In the genomic region with DNA sequence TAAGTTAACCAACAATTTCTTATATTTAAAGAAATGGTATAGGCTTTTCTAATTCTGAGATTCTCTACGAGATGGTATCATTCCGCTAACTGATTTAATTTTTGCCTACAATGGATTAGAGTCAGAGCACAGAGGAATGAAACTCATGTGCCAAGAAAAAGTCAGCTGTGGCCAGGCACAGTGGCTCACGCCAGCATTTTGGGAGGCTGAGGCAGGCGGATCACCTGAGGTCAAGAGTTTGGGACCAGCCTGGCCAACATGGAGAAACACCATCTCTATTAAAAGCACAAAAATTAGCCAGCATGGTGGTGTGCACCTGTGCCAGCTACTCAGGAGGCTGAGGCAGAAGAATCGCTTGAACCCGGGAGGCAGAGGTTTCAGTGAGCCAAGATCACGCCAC, we compare ENCODE assay signal across 17 cellular contexts. TPM values are rescaled to one million over a fixed set of nuclear protein-coding genes. Genes with fewer than 3 reads are reported as not detected.
A peak's percentile ranks its signal among the peaks of the same experiment; 100 is the strongest.
DNase-seq lines count a peak whose midpoint lies in the region; ATAC-seq and TF ChIP-seq lines count a peak whose summit lies in the region.
"Had no signal": no experiment of that assay in that cellular context is flagged by ENCODE, and none has a peak within 500 bp of the region (broad histone marks: within the 10 kb centered on the region; RNA-seq: fewer than 3 reads in every experiment).

No MANE protein-coding gene starts in this region.

- H3K9me3 ChIP-seq in right cardiac atrium (ENCODE audit: control insufficient read depth, low read length): no peaks in the 10 kb centered on the region
- no peaks in the 10 kb centered on the region for H3K9me3 ChIP-seq in Karpas-422 (ENCODE audit: low read length)
- no peaks in the 10 kb centered on the region for H3K9me3 ChIP-seq in psoas muscle
- H3K9me3 ChIP-seq in aorta (ENCODE audit: control insufficient read depth, low read length): no peaks in the 10 kb centered on the region
- H3K9me3 ChIP-seq in smooth muscle cell (replicated peaks; ENCODE audit: low read depth): no peaks in the 10 kb centered on the region
- H3K9me3 ChIP-seq: BLaER1 treated with 17β-estradiol and CSF1 and Interleukin-3, amounts not matched to agents 10 nM and 100 nM had no signal

- H3K9me2 ChIP-seq in Karpas-422 (replicated peaks; ENCODE audit: insufficient read depth, low read length): no peaks in the 10 kb centered on the region

- H3K27ac ChIP-seq in right cardiac atrium (ENCODE audit: low read length) (no peak overlapping the region), Karpas-422 (ENCODE audit: low read length) (no peak overlapping the region), psoas muscle (peak overlapping the region; percentile 24), aorta (ENCODE audit: low read depth in 1 of 2, low read length in 2 of 2) (no peak overlapping the region), smooth muscle cell (ENCODE audit: low read depth) (no peak overlapping the region)
- H3K27ac ChIP-seq: BLaER1 treated with 17β-estradiol and CSF1 and Interleukin-3, amounts not matched to agents 10 nM and 100 nM; HL-60 had no signal

- H3F3A ChIP-seq in smooth muscle cell (ENCODE audit: low read depth): no peaks in the 10 kb centered on the region

- TF ChIP-seq CTCF in psoas muscle (IDR thresholded peaks at IDR 0.05): no peak
- TF ChIP-seq CTCF in smooth muscle cell (IDR thresholded peaks at IDR 0.05; ENCODE audit: borderline replicate concordance, insufficient read depth, poor library complexity, severe bottlenecking): no peak

- H3K4me3 ChIP-seq in right cardiac atrium (ENCODE audit: low read length): no peak overlapping the region
- H3K4me3 ChIP-seq in Karpas-422 (ENCODE audit: low read length): no peak overlapping the region
- H3K4me3 ChIP-seq in psoas muscle: peak overlapping the region; percentile 14
- H3K4me3 ChIP-seq in aorta (ENCODE audit: low read length in 2 of 2): no peak overlapping the region
- no peak overlapping the region for H3K4me3 ChIP-seq in smooth muscle cell
- H3K4me3 ChIP-seq: BLaER1 treated with 17β-estradiol and CSF1 and Interleukin-3, amounts not matched to agents 10 nM and 100 nM had no signal

- H3K79me2 ChIP-seq in Karpas-422 (ENCODE audit: low read length): no peaks in the 10 kb centered on the region
- H3K79me2 ChIP-seq in smooth muscle cell (ENCODE audit: low read depth): no peaks in the 10 kb centered on the region

- ATAC-seq in Right ventricle myocardium superior (ENCODE audit: poor library complexity): no peak
- ATAC-seq in right cardiac atrium: no peak
- peak; percentile 53 to 75 (median 55) for ATAC-seq in psoas muscle
- no peak for ATAC-seq in aorta (ENCODE audit: low FRiP score)
- ATAC-seq: CD8-positive, alpha-beta T cell; HCT116 had no signal

- WGBS in right cardiac atrium: 94% methylated on average over 7 of the region's 7 CpGs
- 30 to 50% (median 31%) methylated on average over 7 of the region's 7 CpGs for WGBS in psoas muscle, 3 donors
- 5 to 14% methylated on average over 7 of the region's 7 CpGs for WGBS in aorta, 2 donors
- 95% methylated on average over 6 of the region's 7 CpGs for WGBS in smooth muscle cell (ENCODE audit: low lambda C conversion rate)

- H3K36me3 ChIP-seq in Karpas-422 (ENCODE audit: insufficient read depth, low read length) (no peaks in the 10 kb centered on the region), psoas muscle (ENCODE audit: insufficient read depth in 1 of 2, low read depth in 1 of 2) (no peaks in the 10 kb centered on the region), aorta (ENCODE audit: control insufficient read depth in 1 of 2, insufficient read depth in 2 of 2, low read length in 1 of 2) (no peaks in the 10 kb centered on the region), smooth muscle cell (ENCODE audit: low read depth) (no peaks in the 10 kb centered on the region)
- H3K36me3 ChIP-seq: BLaER1 treated with 17β-estradiol and CSF1 and Interleukin-3, amounts not matched to agents 10 nM and 100 nM had no signal

- H2AFZ ChIP-seq in Karpas-422 (ENCODE audit: low read length) (no peak overlapping the region), smooth muscle cell (ENCODE audit: low read depth) (no peak overlapping the region)

- H3K4me2 ChIP-seq in Karpas-422 (ENCODE audit: low read depth, low read length, poor library complexity, severe bottlenecking) (no peak overlapping the region), smooth muscle cell (no peak overlapping the region)
- H3K4me2 ChIP-seq: BLaER1 treated with 17β-estradiol and CSF1 and Interleukin-3, amounts not matched to agents 10 nM and 100 nM had no signal

- no peak overlapping the region for H3K9ac ChIP-seq in Karpas-422 (ENCODE audit: low read length)
- no peak overlapping the region for H3K9ac ChIP-seq in smooth muscle cell (ENCODE audit: low read depth)
- H3K9ac ChIP-seq: BLaER1 treated with 17β-estradiol and CSF1 and Interleukin-3, amounts not matched to agents 10 nM and 100 nM had no signal

- H4K20me1 ChIP-seq in Karpas-422 (ENCODE audit: insufficient read depth, low read depth, low read length) (no peaks in the 10 kb centered on the region), smooth muscle cell (ENCODE audit: low read depth) (no peaks in the 10 kb centered on the region)
- H4K20me1 ChIP-seq: BLaER1 treated with 17β-estradiol and CSF1 and Interleukin-3, amounts not matched to agents 10 nM and 100 nM had no signal

- DNase-seq in Right ventricle myocardium superior (peak; percentile 41), right cardiac atrium (no peak), Karpas-422 (peak; percentile 2), psoas muscle (peak in 1 of 2 donors; percentile 58), aorta (peak; percentile 54 to 75), smooth muscle cell (lab: John Stamatoyannopoulos, UW; ENCODE audit: unreplicated experiment) (no peak)
- DNase-seq in effector CD4-positive, alpha-beta T cell: no peak
- DNase-seq: Calu3; CD8-positive, alpha-beta T cell; DMS79 treated with DMSO at 0.1 percent for 48 hours; GF-D8; GOT3; H7; HFFc6 had no signal

- H3K27me3 ChIP-seq in right cardiac atrium (ENCODE audit: control insufficient read depth, insufficient read depth) (no peaks in the 10 kb centered on the region), Karpas-422 (ENCODE audit: low read length) (no peaks in the 10 kb centered on the region), psoas muscle (ENCODE audit: insufficient read depth in 3 of 3, low read length in 2 of 3) (no peaks in the 10 kb centered on the region), aorta (ENCODE audit: control insufficient read depth in 1 of 2, insufficient read depth in 2 of 2, low read length in 1 of 2) (no peaks in the 10 kb centered on the region), smooth muscle cell (ENCODE audit: low read depth) (no peaks in the 10 kb centered on the region)
- H3K27me3 ChIP-seq: BLaER1 treated with 17β-estradiol and CSF1 and Interleukin-3, amounts not matched to agents 10 nM and 100 nM had no signal

- intact Hi-C loops in Right ventricle myocardium superior (cut with DNase I): no loop called here
- intact Hi-C loops in right cardiac atrium (cut with DNase I): loop anchor here in 1 of 4 donors (10.0 kb wide), 1 partner anchor 71 kb away; no protein-coding TSS in a partner anchor
- intact Hi-C loops in psoas muscle (cut with DNase I): no loop called here
- intact Hi-C loops in aorta (cut with DNase I): no loop called here

- peaks cover 1% of the 10 kb centered on the region for H3K4me1 ChIP-seq in right cardiac atrium (ENCODE audit: control insufficient read depth, insufficient read depth, low read length)
- H3K4me1 ChIP-seq in Karpas-422 (ENCODE audit: low read length): no peaks in the 10 kb centered on the region
- H3K4me1 ChIP-seq in psoas muscle: peaks cover 30% of the 10 kb centered on the region
- peaks cover 0 to 2% of the 10 kb centered on the region in 2 donors for H3K4me1 ChIP-seq in aorta (ENCODE audit: control insufficient read depth in 1 of 2, insufficient read depth in 2 of 2, low read length in 2 of 2)
- H3K4me1 ChIP-seq in smooth muscle cell (ENCODE audit: low read depth): no peaks in the 10 kb centered on the region

RNA-seq across cellular contexts. Expression of a gene that starts 17.0 kb away (rescaled TPM):
- 3,113 TPM for total RNA-seq in Right ventricle myocardium superior
- 1,000 to 10,000 TPM; 1,615 to 2,179 (median 1,851) TPM for total RNA-seq in right cardiac atrium
- polyA plus RNA-seq in right cardiac atrium: 266 TPM
- total RNA-seq in Karpas-422 (2014; rRNA removed; shearing (Covaris generic); ENCODE audit: low replicate concordance): under 0.01 TPM in 2 replicates
- 1,000 to 10,000 TPM; 4,462 to 7,650 (median 6,674) TPM for total RNA-seq in psoas muscle
- polyA plus RNA-seq in psoas muscle: 100 to 1,000 TPM; 137 to 248 (median 173) TPM
- 10 to 100 TPM in 1 of 2 donors, 1 to 10 TPM in 1; 4.8 to 41.7 TPM for total RNA-seq in aorta
- 1 to 10 TPM in 1 of 2 donors, under 1 TPM in 1; 0.63 to 1.3 TPM for polyA plus RNA-seq in aorta
- 0.09 TPM in 1 of 2 replicates, not detected in the other for total RNA-seq in smooth muscle cell
- 0.25 and 0.34 TPM in 2 replicates for polyA plus RNA-seq in smooth muscle cell

Comparison
In these comparisons a context has a peak if more than half of its experiments do, and no peak if none do; other contexts are left out.
1. DNase-seq: peak in Right ventricle myocardium superior (single experiment), Karpas-422 (single experiment) and aorta (2 of 2); none in right cardiac atrium (0 of 3), smooth muscle cell (single experiment) and effector CD4-positive, alpha-beta T cell (single experiment).
2. ATAC-seq: peak in psoas muscle (4 of 4); none in Right ventricle myocardium superior (single experiment), right cardiac atrium (0 of 2) and aorta (single experiment).
3. RNA of a gene that starts 17.0 kb away (total RNA-seq): 4,462 to 7,650 TPM in psoas muscle, 3,113 TPM in Right ventricle myocardium superior (single experiment) and 1,615 to 2,179 TPM in right cardiac atrium; 4.8 to 41.7 TPM in aorta, under 0.01 TPM in Karpas-422 and 0.09 TPM in smooth muscle cell; every median in the first group is over 10 times any median in the second.